ENCODE assay signal across 1 cellular context in the genomic region with DNA sequence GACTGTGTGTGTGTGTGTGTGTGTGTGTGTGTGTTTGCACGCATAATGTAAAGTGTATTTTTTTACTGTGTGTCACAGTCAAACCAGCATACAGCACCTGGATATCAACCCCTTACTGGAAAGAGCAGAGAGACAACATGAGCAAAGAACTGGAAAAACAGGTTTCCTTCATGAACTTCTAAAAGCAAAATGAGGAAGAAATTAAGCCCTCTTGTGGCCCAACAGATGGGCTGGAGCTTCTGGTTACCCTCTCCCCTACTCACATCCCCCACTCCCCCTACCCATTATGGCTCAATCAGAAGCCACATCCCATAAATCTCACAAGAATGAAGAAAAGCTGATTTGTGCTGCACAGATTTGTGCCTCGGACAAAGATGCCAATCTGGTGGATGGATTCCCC.
TF ChIP-seq lines count a peak whose summit lies in the region.

No MANE protein-coding gene starts in this region.

TF ChIP-seq in GM23338, 12 proteins besides CTCF, POLR2A, EP300 and RAD21 (continued from another document):
- TF ChIP-seq, protein P1, sequence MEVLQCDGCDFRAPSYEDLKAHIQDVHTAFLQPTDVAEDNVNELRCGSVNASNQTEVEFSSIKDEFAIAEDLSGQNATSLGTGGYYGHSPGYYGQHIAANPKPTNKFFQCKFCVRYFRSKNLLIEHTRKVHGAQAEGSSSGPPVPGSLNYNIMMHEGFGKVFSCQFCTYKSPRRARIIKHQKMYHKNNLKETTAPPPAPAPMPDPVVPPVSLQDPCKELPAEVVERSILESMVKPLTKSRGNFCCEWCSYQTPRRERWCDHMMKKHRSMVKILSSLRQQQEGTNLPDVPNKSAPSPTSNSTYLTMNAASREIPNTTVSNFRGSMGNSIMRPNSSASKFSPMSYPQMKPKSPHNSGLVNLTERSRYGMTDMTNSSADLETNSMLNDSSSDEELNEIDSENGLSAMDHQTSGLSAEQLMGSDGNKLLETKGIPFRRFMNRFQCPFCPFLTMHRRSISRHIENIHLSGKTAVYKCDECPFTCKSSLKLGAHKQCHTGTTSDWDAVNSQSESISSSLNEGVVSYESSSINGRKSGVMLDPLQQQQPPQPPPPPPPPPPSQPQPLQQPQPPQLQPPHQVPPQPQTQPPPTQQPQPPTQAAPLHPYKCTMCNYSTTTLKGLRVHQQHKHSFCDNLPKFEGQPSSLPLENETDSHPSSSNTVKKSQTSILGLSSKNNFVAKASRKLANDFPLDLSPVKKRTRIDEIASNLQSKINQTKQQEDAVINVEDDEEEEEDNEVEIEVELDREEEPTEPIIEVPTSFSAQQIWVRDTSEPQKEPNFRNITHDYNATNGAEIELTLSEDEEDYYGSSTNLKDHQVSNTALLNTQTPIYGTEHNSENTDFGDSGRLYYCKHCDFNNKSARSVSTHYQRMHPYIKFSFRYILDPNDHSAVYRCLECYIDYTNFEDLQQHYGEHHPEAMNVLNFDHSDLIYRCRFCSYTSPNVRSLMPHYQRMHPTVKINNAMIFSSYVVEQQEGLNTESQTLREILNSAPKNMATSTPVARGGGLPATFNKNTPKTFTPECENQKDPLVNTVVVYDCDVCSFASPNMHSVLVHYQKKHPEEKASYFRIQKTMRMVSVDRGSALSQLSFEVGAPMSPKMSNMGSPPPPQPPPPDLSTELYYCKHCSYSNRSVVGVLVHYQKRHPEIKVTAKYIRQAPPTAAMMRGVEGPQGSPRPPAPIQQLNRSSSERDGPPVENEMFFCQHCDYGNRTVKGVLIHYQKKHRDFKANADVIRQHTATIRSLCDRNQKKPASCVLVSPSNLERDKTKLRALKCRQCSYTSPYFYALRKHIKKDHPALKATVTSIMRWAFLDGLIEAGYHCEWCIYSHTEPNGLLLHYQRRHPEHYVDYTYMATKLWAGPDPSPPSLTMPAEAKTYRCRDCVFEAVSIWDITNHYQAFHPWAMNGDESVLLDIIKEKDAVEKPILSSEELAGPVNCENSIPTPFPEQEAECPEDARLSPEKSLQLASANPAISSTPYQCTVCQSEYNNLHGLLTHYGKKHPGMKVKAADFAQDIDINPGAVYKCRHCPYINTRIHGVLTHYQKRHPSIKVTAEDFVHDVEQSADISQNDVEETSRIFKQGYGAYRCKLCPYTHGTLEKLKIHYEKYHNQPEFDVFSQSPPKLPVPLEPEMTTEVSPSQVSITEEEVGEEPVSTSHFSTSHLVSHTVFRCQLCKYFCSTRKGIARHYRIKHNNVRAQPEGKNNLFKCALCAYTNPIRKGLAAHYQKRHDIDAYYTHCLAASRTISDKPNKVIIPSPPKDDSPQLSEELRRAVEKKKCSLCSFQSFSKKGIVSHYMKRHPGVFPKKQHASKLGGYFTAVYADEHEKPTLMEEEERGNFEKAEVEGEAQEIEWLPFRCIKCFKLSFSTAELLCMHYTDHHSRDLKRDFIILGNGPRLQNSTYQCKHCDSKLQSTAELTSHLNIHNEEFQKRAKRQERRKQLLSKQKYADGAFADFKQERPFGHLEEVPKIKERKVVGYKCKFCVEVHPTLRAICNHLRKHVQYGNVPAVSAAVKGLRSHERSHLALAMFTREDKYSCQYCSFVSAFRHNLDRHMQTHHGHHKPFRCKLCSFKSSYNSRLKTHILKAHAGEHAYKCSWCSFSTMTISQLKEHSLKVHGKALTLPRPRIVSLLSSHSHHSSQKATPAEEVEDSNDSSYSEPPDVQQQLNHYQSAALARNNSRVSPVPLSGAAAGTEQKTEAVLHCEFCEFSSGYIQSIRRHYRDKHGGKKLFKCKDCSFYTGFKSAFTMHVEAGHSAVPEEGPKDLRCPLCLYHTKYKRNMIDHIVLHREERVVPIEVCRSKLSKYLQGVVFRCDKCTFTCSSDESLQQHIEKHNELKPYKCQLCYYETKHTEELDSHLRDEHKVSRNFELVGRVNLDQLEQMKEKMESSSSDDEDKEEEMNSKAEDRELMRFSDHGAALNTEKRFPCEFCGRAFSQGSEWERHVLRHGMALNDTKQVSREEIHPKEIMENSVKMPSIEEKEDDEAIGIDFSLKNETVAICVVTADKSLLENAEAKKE (CRISPR knock-in tag; IDR thresholded peaks at IDR 0.05), result no peak
- TF ChIP-seq EZH2 (IDR thresholded peaks at IDR 0.05; ENCODE audit: low read depth, unreplicated experiment) (no peak), CREB1 (CRISPR knock-in tag; IDR thresholded peaks at IDR 0.05; ENCODE audit: low read depth) (no peak), ZNF114 (CRISPR knock-in tag; IDR thresholded peaks at IDR 0.05) (no peak)
- TF ChIP-seq, protein P2, sequence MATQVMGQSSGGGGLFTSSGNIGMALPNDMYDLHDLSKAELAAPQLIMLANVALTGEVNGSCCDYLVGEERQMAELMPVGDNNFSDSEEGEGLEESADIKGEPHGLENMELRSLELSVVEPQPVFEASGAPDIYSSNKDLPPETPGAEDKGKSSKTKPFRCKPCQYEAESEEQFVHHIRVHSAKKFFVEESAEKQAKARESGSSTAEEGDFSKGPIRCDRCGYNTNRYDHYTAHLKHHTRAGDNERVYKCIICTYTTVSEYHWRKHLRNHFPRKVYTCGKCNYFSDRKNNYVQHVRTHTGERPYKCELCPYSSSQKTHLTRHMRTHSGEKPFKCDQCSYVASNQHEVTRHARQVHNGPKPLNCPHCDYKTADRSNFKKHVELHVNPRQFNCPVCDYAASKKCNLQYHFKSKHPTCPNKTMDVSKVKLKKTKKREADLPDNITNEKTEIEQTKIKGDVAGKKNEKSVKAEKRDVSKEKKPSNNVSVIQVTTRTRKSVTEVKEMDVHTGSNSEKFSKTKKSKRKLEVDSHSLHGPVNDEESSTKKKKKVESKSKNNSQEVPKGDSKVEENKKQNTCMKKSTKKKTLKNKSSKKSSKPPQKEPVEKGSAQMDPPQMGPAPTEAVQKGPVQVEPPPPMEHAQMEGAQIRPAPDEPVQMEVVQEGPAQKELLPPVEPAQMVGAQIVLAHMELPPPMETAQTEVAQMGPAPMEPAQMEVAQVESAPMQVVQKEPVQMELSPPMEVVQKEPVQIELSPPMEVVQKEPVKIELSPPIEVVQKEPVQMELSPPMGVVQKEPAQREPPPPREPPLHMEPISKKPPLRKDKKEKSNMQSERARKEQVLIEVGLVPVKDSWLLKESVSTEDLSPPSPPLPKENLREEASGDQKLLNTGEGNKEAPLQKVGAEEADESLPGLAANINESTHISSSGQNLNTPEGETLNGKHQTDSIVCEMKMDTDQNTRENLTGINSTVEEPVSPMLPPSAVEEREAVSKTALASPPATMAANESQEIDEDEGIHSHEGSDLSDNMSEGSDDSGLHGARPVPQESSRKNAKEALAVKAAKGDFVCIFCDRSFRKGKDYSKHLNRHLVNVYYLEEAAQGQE (IDR thresholded peaks at IDR 0.05; ENCODE audit: unreplicated experiment), result no peak
- TF ChIP-seq, protein P3, sequence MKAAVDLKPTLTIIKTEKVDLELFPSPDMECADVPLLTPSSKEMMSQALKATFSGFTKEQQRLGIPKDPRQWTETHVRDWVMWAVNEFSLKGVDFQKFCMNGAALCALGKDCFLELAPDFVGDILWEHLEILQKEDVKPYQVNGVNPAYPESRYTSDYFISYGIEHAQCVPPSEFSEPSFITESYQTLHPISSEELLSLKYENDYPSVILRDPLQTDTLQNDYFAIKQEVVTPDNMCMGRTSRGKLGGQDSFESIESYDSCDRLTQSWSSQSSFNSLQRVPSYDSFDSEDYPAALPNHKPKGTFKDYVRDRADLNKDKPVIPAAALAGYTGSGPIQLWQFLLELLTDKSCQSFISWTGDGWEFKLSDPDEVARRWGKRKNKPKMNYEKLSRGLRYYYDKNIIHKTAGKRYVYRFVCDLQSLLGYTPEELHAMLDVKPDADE (IDR thresholded peaks at IDR 0.05), result no peak
